ENCODE assay signal across 8 cellular contexts in the genomic region with DNA sequence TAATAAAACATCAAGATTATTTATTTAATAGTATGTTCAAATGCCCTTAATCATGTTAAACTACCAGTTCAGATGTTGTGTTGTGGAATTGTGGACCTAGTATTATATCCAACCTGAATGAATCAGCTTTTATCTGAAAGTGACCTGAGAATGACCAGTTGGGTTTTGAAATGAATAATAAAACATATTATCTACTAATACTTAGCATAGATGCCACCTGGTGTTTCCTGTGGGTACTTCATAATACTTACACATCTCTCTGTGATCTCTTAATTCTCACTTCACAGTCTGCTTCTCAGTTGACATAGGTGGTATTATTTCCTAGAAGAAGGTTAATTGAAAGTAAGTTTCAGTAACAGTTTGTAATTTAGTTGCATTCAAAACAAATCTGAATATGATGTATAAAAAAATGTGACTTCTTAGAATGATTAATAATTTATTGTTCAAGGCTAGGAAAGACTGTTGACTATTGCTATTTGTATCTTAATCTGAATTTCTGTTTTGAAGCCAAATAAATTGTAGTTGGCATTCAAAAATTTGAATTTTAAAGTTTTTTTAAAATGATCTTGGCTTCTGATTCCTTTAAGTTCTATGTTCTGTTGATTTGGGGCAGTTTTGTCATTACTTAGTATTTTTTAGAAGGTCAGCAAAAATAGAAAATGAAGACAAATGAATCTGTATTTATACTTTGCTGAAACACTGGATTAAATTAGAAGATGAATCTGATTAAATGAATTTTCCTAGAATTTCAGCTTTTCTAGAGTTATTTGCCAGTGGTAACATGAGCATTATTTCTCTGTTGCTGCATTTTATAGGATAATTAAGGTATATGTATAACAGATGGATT. TPM values are rescaled to one million over a fixed set of nuclear protein-coding genes. Genes with fewer than 3 reads are reported as not detected.
DNase-seq lines count a peak whose midpoint lies in the region; ATAC-seq, FAIRE-seq and TF ChIP-seq lines count a peak whose summit lies in the region.

No MANE protein-coding gene starts in this region.

- CTCF ChIA-PET in CD8-positive, alpha-beta memory T cell (lab: Charles Lee): interaction anchor here (0.7 to 5.3 kb wide), 4 partner anchors 45 to 130 kb away, joined by 3 to 33 read pairs (median 4); a partner anchor contains a TSS
- CTCF ChIA-PET in MCF 10A (lab: Yijun Ruan, JAX): interaction anchor here (0.6 to 9.8 kb wide), 12 partner anchors 12 to 1216 kb away, joined by 3 to 105 read pairs (median 3); no protein-coding TSS in a partner anchor

- BruUV-seq in MCF 10A (replicated peaks; lab: Mats Ljungman, UMichigan): no TSS peak

- H3K27ac Mint-ChIP-seq in CD8-positive, alpha-beta memory T cell: peak overlapping the region in 6 of 8 donors; percentile 0 to 81 (median 60)
- no peak overlapping the region for H3K27ac Mint-ChIP-seq in MCF 10A (ENCODE audit: low read depth, unreplicated experiment)

- H3K27me3 Mint-ChIP-seq in CD8-positive, alpha-beta memory T cell: no peaks in the 10 kb centered on the region
- H3K27me3 Mint-ChIP-seq in MCF 10A (ENCODE audit: insufficient read depth, unreplicated experiment): no peaks in the 10 kb centered on the region

- no peak overlapping the region for H3K4me3 ChIP-seq in CD8-positive, alpha-beta memory T cell (ENCODE audit: low read length)
- no peak overlapping the region for H3K4me3 ChIP-seq in lung

- peaks cover 17% of the 10 kb centered on the region for H3K36me3 ChIP-seq in CD8-positive, alpha-beta memory T cell (ENCODE audit: insufficient read depth, low read length)
- peaks cover 0 to 6% of the 10 kb centered on the region in 2 donors for H3K36me3 ChIP-seq in lung (ENCODE audit: control insufficient read depth in 2 of 2, insufficient read depth in 2 of 2, low read length in 2 of 2)

- POLR2A ChIA-PET in CD8-positive, alpha-beta memory T cell (lab: Charles Lee): no interaction called here
- POLR2A ChIA-PET in MCF 10A (lab: Yijun Ruan, JAX): interaction anchor here (1.5 to 1.8 kb wide), 2 partner anchors 43 to 130 kb away, joined by 3 to 10 read pairs; no protein-coding TSS in a partner anchor

- FAIRE-seq in GM18507 (lab: Jason Lieb, UNC): peak; percentile 49

- H3K9me3 Mint-ChIP-seq in CD8-positive, alpha-beta memory T cell: no peaks in the 10 kb centered on the region
- H3K9me3 Mint-ChIP-seq in MCF 10A (ENCODE audit: unreplicated experiment): no peaks in the 10 kb centered on the region

- H3K36me3 Mint-ChIP-seq in CD8-positive, alpha-beta memory T cell: peaks cover 0 to 77% (median 9%) of the 10 kb centered on the region in 3 donors
- H3K36me3 Mint-ChIP-seq in MCF 10A (ENCODE audit: insufficient read depth, unreplicated experiment): peaks cover 75% of the 10 kb centered on the region

- ATAC-seq in HG02870 (IDR thresholded peaks at IDR 0.05; ENCODE audit: unreplicated experiment): peak; percentile 91
- ATAC-seq in lung (ENCODE audit: insufficient read depth, low FRiP score): no peak

- TF ChIP-seq CTCF in MCF 10A (IDR thresholded peaks at IDR 0.05; ENCODE audit: unreplicated experiment) (peak; percentile 50), lung (IDR thresholded peaks at IDR 0.05; ENCODE audit: control extremely low read depth, extremely low read depth) (peak; percentile 24)

- no peak overlapping the region for H3K4me3 Mint-ChIP-seq in CD8-positive, alpha-beta memory T cell
- no peak overlapping the region for H3K4me3 Mint-ChIP-seq in MCF 10A (ENCODE audit: unreplicated experiment)

- no peak overlapping the region for H3K27ac ChIP-seq in CD8-positive, alpha-beta memory T cell (ENCODE audit: low read depth, low read length)
- no peak overlapping the region for H3K27ac ChIP-seq in lung (ENCODE audit: low read depth in 1 of 2, low read length in 1 of 2)

- H3K4me1 Mint-ChIP-seq in CD8-positive, alpha-beta memory T cell: peaks cover 9 to 23% (median 13%) of the 10 kb centered on the region in 3 donors
- no peaks in the 10 kb centered on the region for H3K4me1 Mint-ChIP-seq in MCF 10A (ENCODE audit: insufficient read depth, unreplicated experiment)

- H3K27me3 ChIP-seq in CD8-positive, alpha-beta memory T cell (ENCODE audit: insufficient read depth, low read length, poor library complexity, severe bottlenecking): no peaks in the 10 kb centered on the region
- no peaks in the 10 kb centered on the region for H3K27me3 ChIP-seq in lung (ENCODE audit: control insufficient read depth, insufficient read depth)

- H3K4me1 ChIP-seq in CD8-positive, alpha-beta memory T cell (ENCODE audit: insufficient read depth, low read length): no peaks in the 10 kb centered on the region
- H3K4me1 ChIP-seq in lung (ENCODE audit: control insufficient read depth in 2 of 2, insufficient read depth in 2 of 2, low read length in 2 of 2): no peaks in the 10 kb centered on the region

- no peaks in the 10 kb centered on the region for H3K9me3 ChIP-seq in CD8-positive, alpha-beta memory T cell (ENCODE audit: low read length)
- H3K9me3 ChIP-seq in lung (ENCODE audit: control insufficient read depth in 2 of 2, insufficient read depth in 1 of 2, low read length in 1 of 2): no peaks in the 10 kb centered on the region

- intact Hi-C loops in MCF 10A (cut with micrococcal nuclease): loop anchor here (1.0 to 5.0 kb wide), 2 partner anchors 47 to 129 kb away; a partner anchor contains a TSS

- peak in 2 of 5 donors; percentile 42 to 47 for DNase-seq in CD8-positive, alpha-beta memory T cell
- DNase-seq in GM18507 (ENCODE audit: extremely low spot score, insufficient read length, low read depth): no peak
- peak; percentile 24 for DNase-seq in NCI-H226
- DNase-seq in MCF 10A (ENCODE audit: unreplicated experiment): peak; percentile 64
- no peak for DNase-seq in lung (ENCODE audit: low spot score)
- no peak for DNase-seq in iPS-NIHi11 (ENCODE audit: low spot score)
- no peak for DNase-seq in NCI-H2081 treated with DMSO at 0.1 percent for 48 hours (lab: John Stamatoyannopoulos, UW)

RNA-seq across cellular contexts. Expression of a gene that starts 48.2 kb away (rescaled TPM):
- total RNA-seq in CD8-positive, alpha-beta memory T cell: 100 to 1,000 TPM; 252 to 253 TPM
- polyA plus RNA-seq in CD8-positive, alpha-beta memory T cell: 185 TPM
- total RNA-seq in MCF 10A (2022) (45.0 and 61.0 TPM in 2 replicates), lung (10 to 100 TPM; 27.7 to 64.3 TPM)
- polyA plus RNA-seq in lung: 10 to 100 TPM in 1 of 2 donors, 1 to 10 TPM in 1; 3.5 to 12.8 TPM

RNA-seq across cellular contexts. Expression of a gene that starts 49.5 kb away (rescaled TPM):
- total RNA-seq in CD8-positive, alpha-beta memory T cell: 10 to 100 TPM; 54.4 to 58.9 TPM
- 38.4 TPM for polyA plus RNA-seq in CD8-positive, alpha-beta memory T cell
- total RNA-seq in MCF 10A (2022) (39.0 and 44.0 TPM in 2 replicates), lung (10 to 100 TPM; 17.2 to 20.9 TPM)
- polyA plus RNA-seq in lung: 10 to 100 TPM; 13.9 to 27.6 TPM

RNA-seq across cellular contexts. Expression of a gene that starts 58.3 kb away (rescaled TPM):
- total RNA-seq in CD8-positive, alpha-beta memory T cell: 10 to 100 TPM; 70.0 to 74.7 TPM
- 9.9 TPM for polyA plus RNA-seq in CD8-positive, alpha-beta memory T cell
- total RNA-seq in MCF 10A (2022) (30.2 and 36.6 TPM in 2 replicates), lung (10 to 100 TPM; 28.4 to 46.6 TPM)
- polyA plus RNA-seq in lung: 10 to 100 TPM in 1 of 2 donors, 1 to 10 TPM in 1; 7.2 to 22.6 TPM

Comparison
In these comparisons a context has a peak if more than half of its experiments do, and no peak if none do; other contexts are left out.
1. DNase-seq: peak in NCI-H226 (single experiment) and MCF 10A (single experiment); none in GM18507 (single experiment), lung (single experiment), iPS-NIHi11 (single experiment) and NCI-H2081 treated with DMSO at 0.1 percent for 48 hours (single experiment).